8 cellular contexts compared by ENCODE assay signal in genomic region chr9:136843801-136844740, GRCh38. TPM values are rescaled to one million over a fixed set of nuclear protein-coding genes. Genes with fewer than 3 reads are reported as not detected.
DNase-seq lines count a peak whose midpoint lies in the region; ATAC-seq and TF ChIP-seq lines count a peak whose summit lies in the region.
"Not testable (repeated sequence)": the region's sequence is repeated elsewhere in the genome, so short reads cannot be mapped to it uniquely, and the experiment has no call there.

No MANE protein-coding gene starts in this region.

- H3F3A ChIP-seq in GM23338 (replicated peaks; ENCODE audit: low read depth); neural cell (ENCODE audit: insufficient read depth, low read length, poor library complexity, severe bottlenecking): not testable (repeated sequence)
- H3F3A ChIP-seq in PC-9 (ENCODE audit: insufficient read depth, low read depth), result peaks cover 19% of the 10 kb centered on the region

- H3K4me2 ChIP-seq in GM23338, result peak overlapping the region; percentile 64; the same call in 1 of the 2 replicates
- H3K4me2 ChIP-seq in PC-9; neural cell (ENCODE audit: low read length): not testable (repeated sequence)

- not testable (repeated sequence) for H4K20me1 ChIP-seq in GM23338 (replicated peaks; ENCODE audit: insufficient read depth); neural cell (ENCODE audit: insufficient read depth)
- 0 out of 2 replicates have a peak, but pooled peaks cover 16% of the 10 kb centered on the region for H4K20me1 ChIP-seq in PC-9 (ENCODE audit: insufficient read depth)

- H3K4me1 ChIP-seq in GM23338 (ENCODE audit: insufficient read depth), result peaks cover 15% of the 10 kb centered on the region; the same call in 1 of the 2 replicates
- H3K4me1 ChIP-seq in PC-9 (replicated peaks; ENCODE audit: insufficient read depth); foreskin keratinocyte: not testable (repeated sequence)

- H3K27me3 ChIP-seq in AG04450 (ENCODE audit: control insufficient read depth, insufficient read depth, low read length), result peaks cover 21% of the 10 kb centered on the region
- H3K27me3 ChIP-seq in GM23338 (ENCODE audit: insufficient read depth), result peaks cover 13% of the 10 kb centered on the region
- not testable (repeated sequence) for H3K27me3 ChIP-seq in PC-9 (ENCODE audit: insufficient read depth, low read depth); neural cell (ENCODE audit: insufficient read depth, low read depth, low read length)
- peaks cover 49% of the 10 kb centered on the region for H3K27me3 ChIP-seq in foreskin keratinocyte

- H3K4me1 Mint-ChIP-seq in GM23338, result peaks cover 26% of the 10 kb centered on the region

- peak overlapping the region; percentile 54; the same call in 2 of the 3 replicates for H3K4me3 Mint-ChIP-seq in GM23338

- TF ChIP-seq CTCF in AG04450 (IDR thresholded peaks at IDR 0.05; ENCODE audit: low read depth, low read length) (peak; percentile 46), GM23338 (conservative IDR thresholded peaks at IDR 0.05; ENCODE audit: low read depth in 2 of 2) (peak; percentile 49 to 51), PC-9 (conservative IDR thresholded peaks at IDR 0.05) (peak; percentile 68), foreskin keratinocyte (conservative IDR thresholded peaks at IDR 0.05) (peak; percentile 72), neural cell (IDR thresholded peaks at IDR 0.05; ENCODE audit: poor library complexity, severe bottlenecking) (peak; percentile 50)

- not testable (repeated sequence) for H2AFZ ChIP-seq in GM23338; PC-9; neural cell (ENCODE audit: low read depth, low read length)

- H3K9me2 ChIP-seq in GM23338 (ENCODE audit: insufficient read depth); PC-9 (ENCODE audit: insufficient read depth); neural cell (ENCODE audit: insufficient read depth, low read length): not testable (repeated sequence)

- ATAC-seq in GM23338, result peak; percentile 1
- not testable (repeated sequence) for ATAC-seq in foreskin keratinocyte

- H3K36me3 ChIP-seq in GM23338 (ENCODE audit: insufficient read depth); PC-9 (ENCODE audit: low read depth); neural cell (ENCODE audit: insufficient read depth, low read length): not testable (repeated sequence)

- not testable (repeated sequence) for TF ChIP-seq EP300 in neural cell (conservative IDR thresholded peaks at IDR 0.05; ENCODE audit: poor library complexity, severe bottlenecking)

- H3K9ac ChIP-seq in neural cell (ENCODE audit: low read length), result not testable (repeated sequence)

- BruUV-seq in PC-9 (replicated peaks; lab: Mats Ljungman, UMichigan), result not testable (repeated sequence)

- H3K36me3 Mint-ChIP-seq in GM23338 (ENCODE audit: low read depth), result not testable (repeated sequence)

- not testable (repeated sequence) for H3K79me2 ChIP-seq in GM23338 (replicated peaks; ENCODE audit: insufficient read depth); PC-9 (ENCODE audit: low read depth); neural cell (replicated peaks; ENCODE audit: insufficient read depth, low read length)

- not testable (repeated sequence) for DNase-seq in AG04450 (ENCODE audit: low read depth, low spot score); PC-9; foreskin keratinocyte
- DNase-seq in GM23338 (ENCODE audit: low spot score) (peak; percentile 70), astrocyte of the hippocampus (ENCODE audit: low read depth, low spot score) (peak; percentile 51)
- peak; percentile 88 for DNase-seq in activated CD8-positive, alpha-beta memory T cell treated with anti-CD3 and anti-CD28 coated beads for 24 hours
- peak; percentile 33 for DNase-seq in stimulated activated CD8-positive, alpha-beta memory T cell treated with anti-CD3 and anti-CD28 coated beads, Interleukin-12 subunit alpha, Interleukin-12 subunit beta, amount 100 ng/mL, for 4 hours (ENCODE audit: low read depth)

- CTCF ChIA-PET in AG04450 (lab: Charles Lee), result interaction anchor here (0.7 kb wide), 1 partner anchor 66 kb away, joined by 3 read pairs; no protein-coding TSS in a partner anchor
- CTCF ChIA-PET in PC-9 (lab: Charles Lee), result not testable (repeated sequence)

- H3K27ac Mint-ChIP-seq in GM23338, result not testable (repeated sequence)

- H3K27ac ChIP-seq in AG04450 (ENCODE audit: low read depth, low read length); GM23338 (ENCODE audit: low read depth); PC-9; foreskin keratinocyte; neural cell (ENCODE audit: low read length): not testable (repeated sequence)

- POLR2A ChIA-PET in AG04450 (lab: Yijun Ruan, JAX), result interaction anchor here (0.7 kb wide), 2 partner anchors 14 to 114 kb away, joined by 3 read pairs; no protein-coding TSS in a partner anchor
- POLR2A ChIA-PET in PC-9 (lab: Charles Lee; ENCODE audit: unreplicated experiment), result not testable (repeated sequence)

- not testable (repeated sequence) for H3K4me3 ChIP-seq in AG04450 (ENCODE audit: low read depth, low read length); PC-9
- peak overlapping the region; percentile 46; the same call in 1 of the 2 replicates for H3K4me3 ChIP-seq in GM23338
- peak overlapping the region; percentile 76 for H3K4me3 ChIP-seq in neural cell (ENCODE audit: low read length)

- not testable (repeated sequence) for TF ChIP-seq RAD21 in neural cell (conservative IDR thresholded peaks at IDR 0.05)

- not testable (repeated sequence) for H3K9me3 Mint-ChIP-seq in GM23338

- intact Hi-C loops in PC-9 (cut with micrococcal nuclease; ENCODE audit: unreplicated experiment), result not testable (repeated sequence)

- not testable (repeated sequence) for H3K9me3 ChIP-seq in AG04450 (ENCODE audit: control insufficient read depth, insufficient read depth, low read length); PC-9 (ENCODE audit: insufficient read depth, low read depth); neural cell (ENCODE audit: low read length)

- H3K27me3 Mint-ChIP-seq in GM23338 (ENCODE audit: insufficient read depth, low read depth, poor library complexity), result peaks cover 53% of the 10 kb centered on the region

TF ChIP-seq in GM23338, 12 proteins besides CTCF, POLR2A, EP300 and RAD21:
- peak; percentile 49; the same call in 1 of the 2 replicates for TF ChIP-seq CREB1 (CRISPR knock-in tag; IDR thresholded peaks at IDR 0.05; ENCODE audit: low read depth)

RNA-seq across cellular contexts. Expression of gene AJM1, which starts 1.8 kb away (rescaled TPM):
- polyA plus RNA-seq in AG04450 (2011; rRNA removed) (0.26 and 0.42 TPM in 2 replicates), GM23338 (2016; fragmentation: Nextera tagmentation; extraction: Ambion mirVana) (0.28 and 0.36 TPM in 2 replicates), foreskin keratinocyte (0.33 and 0.54 TPM in 2 replicates), neural cell (1.5 TPM in 2 replicates)
- polyA minus RNA-seq in AG04450 (2011; rRNA and poly(A)+ RNA removed), result 0.22 and 0.23 TPM in 2 replicates
- total RNA-seq in GM23338 (2014; rRNA removed; shearing (Covaris generic)), result 0.12 and 0.49 TPM in 2 replicates
- total RNA-seq in PC-9 (2021) (5.3 and 5.9 TPM in 2 replicates), foreskin keratinocyte (0.42 and 0.71 TPM in 2 replicates)
- polyA minus RNA-seq in neural cell, result 2.2 TPM in 2 replicates

RNA-seq across cellular contexts. Expression of gene PHPT1, which starts 5.1 kb away (rescaled TPM):
- polyA plus RNA-seq in AG04450 (2011; rRNA removed) (91.6 and 116 TPM in 2 replicates), GM23338 (2016; fragmentation: Nextera tagmentation; extraction: Ambion mirVana) (437 and 509 TPM in 2 replicates), foreskin keratinocyte (156 and 253 TPM in 2 replicates), neural cell (279 and 293 TPM in 2 replicates)
- 22.2 and 26.3 TPM in 2 replicates for polyA minus RNA-seq in AG04450 (2011; rRNA and poly(A)+ RNA removed)
- 67.1 and 86.2 TPM in 2 replicates for total RNA-seq in GM23338 (2014; rRNA removed; shearing (Covaris generic))
- total RNA-seq in PC-9 (2021) (112 and 114 TPM in 2 replicates), foreskin keratinocyte (109 and 158 TPM in 2 replicates)
- 73.4 and 85.2 TPM in 2 replicates for polyA minus RNA-seq in neural cell

RNA-seq across cellular contexts. Expression of gene MAMDC4, which starts 8.1 kb away (rescaled TPM):
- 0.63 and 0.86 TPM in 2 replicates for polyA plus RNA-seq in AG04450 (2011; rRNA removed)
- 0.23 and 0.30 TPM in 2 replicates for polyA minus RNA-seq in AG04450 (2011; rRNA and poly(A)+ RNA removed)
- total RNA-seq in GM23338 (2014; rRNA removed; shearing (Covaris generic)), result 4.1 and 6.8 TPM in 2 replicates
- 1.7 and 2.7 TPM in 2 replicates for polyA plus RNA-seq in GM23338 (2016; fragmentation: Nextera tagmentation; extraction: Ambion mirVana)
- 9.2 and 11.6 TPM in 2 replicates for total RNA-seq in PC-9 (2021)
- total RNA-seq in foreskin keratinocyte, result 3.5 and 3.7 TPM in 2 replicates
- 2.1 and 3.0 TPM in 2 replicates for polyA plus RNA-seq in foreskin keratinocyte
- polyA plus RNA-seq in neural cell, result 13.1 and 23.6 TPM in 2 replicates
- polyA minus RNA-seq in neural cell, result 3.9 and 6.1 TPM in 2 replicates

RNA-seq across cellular contexts. Expression of gene EDF1, which starts 22.0 kb away (rescaled TPM):
- polyA plus RNA-seq in AG04450 (2011; rRNA removed) (445 and 453 TPM in 2 replicates), GM23338 (2016; fragmentation: Nextera tagmentation; extraction: Ambion mirVana) (793 and 860 TPM in 2 replicates), foreskin keratinocyte (506 and 584 TPM in 2 replicates), neural cell (613 and 677 TPM in 2 replicates)
- 160 and 189 TPM in 2 replicates for polyA minus RNA-seq in AG04450 (2011; rRNA and poly(A)+ RNA removed)
- total RNA-seq in GM23338 (2014; rRNA removed; shearing (Covaris generic)), result 273 and 326 TPM in 2 replicates
- total RNA-seq in PC-9 (2021) (275 and 338 TPM in 2 replicates), foreskin keratinocyte (382 TPM in 2 replicates)
- 155 and 194 TPM in 2 replicates for polyA minus RNA-seq in neural cell

RNA-seq across cellular contexts. Expression of gene RABL6, which starts 36.3 kb away (rescaled TPM):
- polyA plus RNA-seq in AG04450 (2011; rRNA removed), result 35.4 and 41.1 TPM in 2 replicates
- 48.7 and 53.3 TPM in 2 replicates for polyA minus RNA-seq in AG04450 (2011; rRNA and poly(A)+ RNA removed)
- total RNA-seq in GM23338 (2014; rRNA removed; shearing (Covaris generic)), result 117 and 127 TPM in 2 replicates
- 59.1 and 66.7 TPM in 2 replicates for polyA plus RNA-seq in GM23338 (2016; fragmentation: Nextera tagmentation; extraction: Ambion mirVana)
- 116 and 136 TPM in 2 replicates for total RNA-seq in PC-9 (2021)
- 91.8 and 98.4 TPM in 2 replicates for total RNA-seq in foreskin keratinocyte
- polyA plus RNA-seq in foreskin keratinocyte, result 84.6 and 87.2 TPM in 2 replicates
- polyA plus RNA-seq in neural cell, result 46.4 and 58.8 TPM in 2 replicates
- polyA minus RNA-seq in neural cell, result 82.0 and 87.6 TPM in 2 replicates
